ENCODE assay signal across 8 cellular contexts in genomic region chr3:194142156-194142910, GRCh38. TPM values are rescaled to one million over a fixed set of nuclear protein-coding genes. Genes with fewer than 3 reads are reported as not detected.
DNase-seq lines count a peak whose midpoint lies in the region; ATAC-seq and TF ChIP-seq lines count a peak whose summit lies in the region.

No MANE protein-coding gene starts in this region.

- H3K9me3 ChIP-seq in Peyer's patch (no peaks in the 10 kb centered on the region), neutrophil (no peaks in the 10 kb centered on the region)

- H3K4me1 ChIP-seq in Peyer's patch (peaks cover 3 to 38% (median 19%) of the 10 kb centered on the region in 4 donors), neutrophil (ENCODE audit: control insufficient read depth in 1 of 2, insufficient read depth in 1 of 2, low read depth in 1 of 2, low read length in 1 of 2) (peaks cover 20 to 29% of the 10 kb centered on the region in 2 experiments)

- no peaks in the 10 kb centered on the region for H3K36me3 ChIP-seq in Peyer's patch
- no peaks in the 10 kb centered on the region for H3K36me3 ChIP-seq in neutrophil

- H3K27ac ChIP-seq in Peyer's patch (peak overlapping the region; percentile 68 to 95 (median 84)), neutrophil (no peak overlapping the region)

- peak; percentile 30 for ATAC-seq in esophagus mucosa
- ATAC-seq in HG02870 (IDR thresholded peaks at IDR 0.05; ENCODE audit: unreplicated experiment): no peak
- no peak for ATAC-seq in HG02759 (IDR thresholded peaks at IDR 0.05; ENCODE audit: unreplicated experiment)
- no peak for ATAC-seq in GM19455 (IDR thresholded peaks at IDR 0.05; ENCODE audit: unreplicated experiment)

- H3K4me3 ChIP-seq in Peyer's patch: peak overlapping the region in 2 of 4 donors; percentile 53 to 59
- H3K4me3 ChIP-seq in neutrophil (ENCODE audit: low read depth in 1 of 2, low read length in 1 of 2): peak overlapping the region; percentile 39 to 50

- H3K27me3 ChIP-seq in Peyer's patch: no peaks in the 10 kb centered on the region
- peaks cover 100% of the 10 kb centered on the region for H3K27me3 ChIP-seq in neutrophil

- TF ChIP-seq CTCF in GM10266 (IDR thresholded peaks at IDR 0.05; ENCODE audit: control insufficient read depth, insufficient read depth, low read depth, missing control alignments) (no peak), Peyer's patch (IDR thresholded peaks at IDR 0.05) (no peak), neutrophil (IDR thresholded peaks at IDR 0.05) (no peak)

- no peak for TF ChIP-seq POLR2A in Peyer's patch (IDR thresholded peaks at IDR 0.05)

- peak; percentile 41 for DNase-seq in GM10266 (ENCODE audit: extremely low spot score)
- no peak for DNase-seq in Peyer's patch
- no peak for DNase-seq in mesenteric fat pad (ENCODE audit: low spot score)

RNA-seq across cellular contexts. Expression of gene HES1, which starts 6.4 kb away (rescaled TPM):
- total RNA-seq in Peyer's patch: 10 to 100 TPM; 32.2 to 65.6 (median 49.4) TPM
- 95.2 TPM for total RNA-seq in esophagus mucosa
- total RNA-seq in mesenteric fat pad: 38.9 TPM
